In the genomic region with DNA sequence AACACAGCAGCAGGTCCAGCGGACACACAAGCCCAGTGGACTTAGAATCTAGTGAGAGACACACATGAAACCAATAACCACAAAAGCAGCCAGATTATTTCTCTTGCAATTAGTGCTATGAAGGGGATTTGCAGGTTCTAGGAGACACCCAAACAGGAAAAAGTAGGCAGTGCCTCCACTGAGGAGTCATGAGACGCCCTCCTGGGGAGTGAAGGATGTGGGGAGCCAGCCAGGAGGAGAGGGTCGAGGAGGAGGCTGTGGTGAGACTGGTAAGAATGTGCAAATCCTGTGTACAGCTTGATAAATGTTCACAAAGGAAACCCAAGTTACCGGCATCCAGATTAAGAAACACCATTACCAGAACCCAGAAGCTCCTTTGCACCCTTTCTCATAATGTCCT, we compare ENCODE assay signal across 27 cellular contexts. TPM values are rescaled to one million over a fixed set of nuclear protein-coding genes. Genes with fewer than 3 reads are reported as not detected.
"Had no signal": no experiment of that assay in that cellular context is flagged by ENCODE, and none has a peak within 500 bp of the region (broad histone marks: within the 10 kb centered on the region; RNA-seq: fewer than 3 reads in every experiment).

No MANE protein-coding gene starts in this region.

- H3K36me3 Mint-ChIP-seq: naive thymus-derived CD4-positive, alpha-beta T cell; stimulated activated memory B cell treated with anti-CD40 and anti-IgM and Interleukin-4, amounts not matched to agents 10 μg/mL and 1 μg/mL and 100 μg/mL, for 72 hours had no signal

- H3K27ac ChIP-seq: coronary artery, heart right ventricle, neutrophil, spleen, testis, tibial nerve had no signal

- DNase-seq: effector CD4-positive, alpha-beta T cell; heart right ventricle; hypothalamus; mammary epithelial cell; naive thymus-derived CD4-positive, alpha-beta T cell; nephron progenitor cell; spleen; stimulated activated CD4-positive, alpha-beta T cell treated with anti-CD3 and anti-CD28 coated beads, Interleukin-15, amount 100 ng/mL, for 24 hours; stimulated activated CD4-positive, alpha-beta T cell treated with anti-CD3 and anti-CD28 coated beads, Interleukin-1b, Interleukin-23, amount 100 ng/mL, for 48 hours; stimulated activated CD4-positive, alpha-beta T cell treated with anti-CD3 and anti-CD28 coated beads, Interleukin-4, amount 100 ng/mL, for 24 hours; testis had no signal

- H3K4me1 ChIP-seq: heart right ventricle, spleen, testis, tibial nerve had no signal

- H3K9me3 ChIP-seq: heart right ventricle, neutrophil, spleen, testis had no signal

- H3K27ac Mint-ChIP-seq: naive thymus-derived CD4-positive, alpha-beta T cell; nephron progenitor cell; stimulated activated memory B cell treated with anti-CD40 and anti-IgM and Interleukin-4, amounts not matched to agents 10 μg/mL and 1 μg/mL and 100 μg/mL, for 72 hours; stimulated activated naive CD8-positive, alpha-beta T cell treated with anti-CD3 and anti-CD28 coated beads, Interleukin-15, Interleukin-2, amounts not matched to agents 100 ng/mL and 50 ng/mL, for 24 hours had no signal

- H3K4me3 Mint-ChIP-seq: naive thymus-derived CD4-positive, alpha-beta T cell; nephron progenitor cell; stimulated activated memory B cell treated with anti-CD40 and anti-IgM and Interleukin-4, amounts not matched to agents 10 μg/mL and 1 μg/mL and 100 μg/mL, for 72 hours; stimulated activated naive CD8-positive, alpha-beta T cell treated with anti-CD3 and anti-CD28 coated beads, Interleukin-15, Interleukin-2, amounts not matched to agents 100 ng/mL and 50 ng/mL, for 24 hours had no signal

- H3K4me1 Mint-ChIP-seq: naive thymus-derived CD4-positive, alpha-beta T cell; nephron progenitor cell; stimulated activated memory B cell treated with anti-CD40 and anti-IgM and Interleukin-4, amounts not matched to agents 10 μg/mL and 1 μg/mL and 100 μg/mL, for 72 hours had no signal

- H3K4me3 ChIP-seq: coronary artery, heart right ventricle, spleen, testis, tibial nerve had no signal

- ATAC-seq: heart right ventricle; left lobe of liver; naive thymus-derived CD4-positive, alpha-beta T cell; sciatic nerve; stimulated activated memory B cell treated with anti-CD40 and anti-IgM and Interleukin-4, amounts not matched to agents 10 μg/mL and 1 μg/mL and 100 μg/mL, for 72 hours had no signal

- H3K9me3 Mint-ChIP-seq: stimulated activated naive CD8-positive, alpha-beta T cell treated with anti-CD3 and anti-CD28 coated beads, Interleukin-15, Interleukin-2, amounts not matched to agents 100 ng/mL and 50 ng/mL, for 24 hours had no signal

- H3K36me3 ChIP-seq: heart right ventricle, neutrophil, spleen, tibial nerve had no signal

- H3K27me3 ChIP-seq: neutrophil, testis, tibial nerve had no signal

RNA-seq across cellular contexts. Expression of a gene that starts 2.7 kb away (rescaled TPM):
- total RNA-seq: dermis microvascular lymphatic vessel endothelial cell; fibroblast of lung; frontal cortex; glomerular endothelial cell; mesenteric fat pad; naive thymus-derived CD4-positive, alpha-beta T cell; osteoblast; pulmonary artery endothelial cell; skeletal muscle tissue; subcutaneous adipose tissue; tibial nerve had no signal
- polyA plus RNA-seq: fibroblast of lung; heart right ventricle; mammary epithelial cell; naive thymus-derived CD4-positive, alpha-beta T cell had no signal
